1 cellular context compared by ENCODE assay signal in genomic region chr18:48996901-48997463, GRCh38.
TF ChIP-seq lines count a peak whose summit lies in the region.

No MANE protein-coding gene starts in this region.

TF ChIP-seq in HepG2, 621 proteins besides CTCF, POLR2A, EP300 and RAD21 (continued from another document):
- no peak for TF ChIP-seq ZNF788 (CRISPR knock-in tag; IDR thresholded peaks at IDR 0.05; ENCODE audit: borderline replicate concordance)
- TF ChIP-seq ZNF275 (CRISPR knock-in tag; IDR thresholded peaks at IDR 0.05; ENCODE audit: borderline replicate concordance): no peak
- TF ChIP-seq ZFP36L2 (CRISPR knock-in tag; IDR thresholded peaks at IDR 0.05): no peak
- no peak for TF ChIP-seq ZNF260 (CRISPR knock-in tag; IDR thresholded peaks at IDR 0.05; ENCODE audit: borderline replicate concordance, low read depth)
- no peak for TF ChIP-seq ZNF276 (CRISPR knock-in tag; IDR thresholded peaks at IDR 0.05; ENCODE audit: low read depth)
- peak; percentile 65 for TF ChIP-seq CREB1 (IDR thresholded peaks at IDR 0.05)
- no peak for TF ChIP-seq CREB1 (CRISPR knock-in tag; IDR thresholded peaks at IDR 0.05)
- TF ChIP-seq RFX5 (IDR thresholded peaks at IDR 0.05; ENCODE audit: low read depth, low read length): no peak
- no peak for TF ChIP-seq ZNF383 (CRISPR knock-in tag; IDR thresholded peaks at IDR 0.05; ENCODE audit: borderline replicate concordance)
